31 cellular contexts compared by ENCODE assay signal in genomic region chr2:43889416-43889815, GRCh38. TPM values are rescaled to one million over a fixed set of nuclear protein-coding genes. Genes with fewer than 3 reads are reported as not detected.
"Had no signal": no experiment of that assay in that cellular context is flagged by ENCODE, and none has a peak within 500 bp of the region (broad histone marks: within the 10 kb centered on the region; RNA-seq: fewer than 3 reads in every experiment).

No MANE protein-coding gene starts in this region.

- H3K4me3 ChIP-seq: left lung, lower lobe of right lung, ovary, right atrium auricular region, right lobe of liver, smooth muscle cell, stomach, testis, thyroid gland, transverse colon, uterus had no signal

- ATAC-seq: left colon; left lung; lower lobe of right lung; natural killer cell; right lobe of liver; stimulated activated naive B cell treated with anti-CD40 and anti-IgM and Interleukin-4, amounts not matched to agents 10 μg/mL and 1 μg/mL and 100 μg/mL, for 72 hours; stimulated activated naive CD8-positive, alpha-beta T cell treated with anti-CD3 and anti-CD28 coated beads, Interleukin-15, Interleukin-2, amounts not matched to agents 100 U/mL and 50 U/mL, for 24 hours had no signal

- H3K36me3 ChIP-seq: ovary, uterus had no signal

- H3K27me3 ChIP-seq: left lung, ovary, right atrium auricular region, right lobe of liver, stomach, testis, thyroid gland, transverse colon, uterus had no signal

- H3K4me3 Mint-ChIP-seq: immature natural killer cell; naive B cell; natural killer cell; nephron progenitor cell; stimulated activated naive B cell treated with anti-CD40 and anti-IgM and Interleukin-4, amounts not matched to agents 10 μg/mL and 1 μg/mL and 100 μg/mL, for 72 hours had no signal

- H3K27ac ChIP-seq: left lung, lower lobe of right lung, ovary, right atrium auricular region, right lobe of liver, stomach, testis, thyroid gland, transverse colon, uterus had no signal

- H3K27me3 Mint-ChIP-seq: naive B cell; progenitor cell of endocrine pancreas; stimulated activated naive B cell treated with anti-CD40 and anti-IgM and Interleukin-4, amounts not matched to agents 10 μg/mL and 1 μg/mL and 100 μg/mL, for 72 hours had no signal

- H3K9me3 Mint-ChIP-seq: immature natural killer cell; naive B cell; natural killer cell; nephron progenitor cell; stimulated activated naive B cell treated with anti-CD40 and anti-IgM and Interleukin-4, amounts not matched to agents 10 μg/mL and 1 μg/mL and 100 μg/mL, for 72 hours had no signal

- DNase-seq: hypothalamus; immature natural killer cell; kidney; left colon; left lung; lower lobe of right lung; mammary epithelial cell; mesenchymal stem cell; naive B cell; natural killer cell; nephron progenitor cell; ovary; right lobe of liver; stimulated activated CD4-positive, alpha-beta T cell treated with anti-CD3 and anti-CD28 coated beads, Interleukin-1b, Interleukin-23, amount 100 ng/mL, for 48 hours; stimulated activated CD4-positive, alpha-beta T cell treated with anti-CD3 and anti-CD28 coated beads, Interleukin-2, amount 100 ng/mL, for 48 hours; stimulated activated naive B cell treated with anti-CD40 and anti-IgM and Interleukin-4, amounts not matched to agents 10 μg/mL and 1 μg/mL and 100 μg/mL, for 72 hours; stimulated activated naive CD8-positive, alpha-beta T cell treated with anti-CD3 and anti-CD28 coated beads, Interleukin-15, Interleukin-2, amounts not matched to agents 100 U/mL and 50 U/mL, for 24 hours; stomach; testis; thyroid gland; transverse colon; uterus had no signal

- H3K9me3 ChIP-seq: left lung, lower lobe of right lung, ovary, right atrium auricular region, right lobe of liver, stomach, testis, thyroid gland, transverse colon, uterus had no signal

- H3K27ac Mint-ChIP-seq: natural killer cell; progenitor cell of endocrine pancreas; stimulated activated naive B cell treated with anti-CD40 and anti-IgM and Interleukin-4, amounts not matched to agents 10 μg/mL and 1 μg/mL and 100 μg/mL, for 72 hours had no signal

- H3K4me1 ChIP-seq: right atrium auricular region, thyroid gland, transverse colon, uterus had no signal

- H3K4me1 Mint-ChIP-seq: immature natural killer cell; naive B cell; natural killer cell; stimulated activated naive B cell treated with anti-CD40 and anti-IgM and Interleukin-4, amounts not matched to agents 10 μg/mL and 1 μg/mL and 100 μg/mL, for 72 hours had no signal

RNA-seq across cellular contexts. Expression of gene ABCG8, which starts 50.6 kb away (rescaled TPM):
- total RNA-seq: left lung, lower lobe of right lung, mammary epithelial cell, mononuclear cell, natural killer cell, progenitor cell of endocrine pancreas, pulmonary artery endothelial cell, renal cortical epithelial cell, right atrium auricular region, smooth muscle cell, thyroid gland, ureter had no signal

RNA-seq across cellular contexts. Expression of gene ABCG5, which starts 50.8 kb away (rescaled TPM):
- total RNA-seq: kidney, left lung, lower lobe of right lung, mammary epithelial cell, mononuclear cell, natural killer cell, omental fat pad, progenitor cell of endocrine pancreas, pulmonary artery endothelial cell, renal cortical epithelial cell, right atrium auricular region, skeletal muscle tissue, smooth muscle cell, testis, thyroid gland, transverse colon, ureter, uterus had no signal
